8 cellular contexts compared by ENCODE assay signal in the genomic region with DNA sequence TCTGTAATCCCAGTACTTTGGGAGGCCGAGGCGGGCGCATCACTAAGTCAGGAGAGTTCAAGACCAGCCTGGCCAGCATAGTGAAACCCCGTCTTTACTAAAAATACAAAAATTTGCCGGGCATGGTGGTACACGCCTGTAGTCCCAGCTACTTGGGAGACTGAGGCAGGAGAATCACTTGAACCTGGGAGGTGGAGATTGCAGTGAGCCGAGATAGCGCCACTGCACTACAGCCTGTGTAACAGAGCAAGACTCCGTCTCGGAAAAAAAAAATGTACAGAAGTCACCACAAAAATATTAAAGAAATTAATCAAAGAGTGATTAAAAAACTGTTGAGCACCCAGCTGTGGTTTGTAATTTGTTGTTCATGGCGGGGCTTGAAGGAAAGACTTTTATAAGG. TPM values are rescaled to one million over a fixed set of nuclear protein-coding genes. Genes with fewer than 3 reads are reported as not detected.
DNase-seq lines count a peak whose midpoint lies in the region; ATAC-seq and TF ChIP-seq lines count a peak whose summit lies in the region.
"Not testable (repeated sequence)": the region's sequence is repeated elsewhere in the genome, so short reads cannot be mapped to it uniquely, and the experiment has no call there.

No MANE protein-coding gene starts in this region.

- CTCF ChIA-PET in CD8-positive, alpha-beta memory T cell (lab: Charles Lee) = interaction anchor here (1.1 to 1.5 kb wide), 2 partner anchors 22 to 245 kb away, joined by 3 to 4 read pairs; partner anchors contain the start of gene ZNF66

- H3K4me2 ChIP-seq in osteoblast (ENCODE audit: insufficient read depth, low read length) = peak overlapping the region; percentile 93

- peak overlapping the region; percentile 98 for H3K4me3 ChIP-seq in CD8-positive, alpha-beta memory T cell (ENCODE audit: low read length)
- H3K4me3 ChIP-seq in esophagus (ENCODE audit: low read depth in 1 of 2, low read length in 2 of 2) (peak overlapping the region; percentile 76 to 89), osteoblast (ENCODE audit: insufficient read depth, low read length) (peak overlapping the region; percentile 94), thymus (ENCODE audit: low read length) (peak overlapping the region; percentile 83)

- H3K27me3 ChIP-seq in CD8-positive, alpha-beta memory T cell (ENCODE audit: insufficient read depth, low read length, poor library complexity, severe bottlenecking); esophagus (ENCODE audit: control insufficient read depth in 1 of 2, insufficient read depth in 2 of 2, low read length in 2 of 2); osteoblast (ENCODE audit: insufficient read depth, low read length); thymus (ENCODE audit: control insufficient read depth, insufficient read depth): not testable (repeated sequence)

- peaks cover 52 to 62% (median 62%) of the 10 kb centered on the region in 3 donors for H3K4me1 Mint-ChIP-seq in CD8-positive, alpha-beta memory T cell
- peaks cover 24% of the 10 kb centered on the region for H3K4me1 Mint-ChIP-seq in T-helper 2 cell treated with Interferon-gamma antibody and Interleukin-4, amounts not matched to agents 5 μg/mL and 100 μg/mL, for 36 hours (ENCODE audit: low read depth)

- not testable (repeated sequence) for H3K27me3 Mint-ChIP-seq in CD8-positive, alpha-beta memory T cell; T-helper 2 cell treated with Interferon-gamma antibody and Interleukin-4, amounts not matched to agents 5 μg/mL and 100 μg/mL, for 36 hours (ENCODE audit: low read depth)

- H3K27ac Mint-ChIP-seq in CD8-positive, alpha-beta memory T cell = peak overlapping the region; percentile 97 to 100 (median 100)
- H3K27ac Mint-ChIP-seq in T-helper 2 cell treated with Interferon-gamma antibody and Interleukin-4, amounts not matched to agents 5 μg/mL and 100 μg/mL, for 36 hours = peak overlapping the region; percentile 98

- WGBS in esophagus, 2 donors = 5 to 6% methylated on average over 11 of the region's 11 CpGs
- 19% methylated on average over 11 of the region's 11 CpGs for WGBS in thymus

- peaks cover 28% of the 10 kb centered on the region for H3K4me1 ChIP-seq in CD8-positive, alpha-beta memory T cell (ENCODE audit: insufficient read depth, low read length)
- not testable (repeated sequence) for H3K4me1 ChIP-seq in esophagus (ENCODE audit: control insufficient read depth in 2 of 2, insufficient read depth in 2 of 2, low read length in 1 of 2); thymus (ENCODE audit: control insufficient read depth, insufficient read depth, low read length)
- H3K4me1 ChIP-seq in osteoblast (ENCODE audit: insufficient read depth, low read length) = peaks cover 24% of the 10 kb centered on the region

- H3K79me2 ChIP-seq in osteoblast (ENCODE audit: insufficient read depth, low read length) = peaks cover 39% of the 10 kb centered on the region

- H3K9me3 ChIP-seq in CD8-positive, alpha-beta memory T cell (ENCODE audit: low read length); esophagus (ENCODE audit: control insufficient read depth in 2 of 2, insufficient read depth in 1 of 2, low read depth in 1 of 2, low read length in 1 of 2); osteoblast (ENCODE audit: low read depth, low read length); thymus (ENCODE audit: control insufficient read depth): not testable (repeated sequence)
- peaks cover 10% of the 10 kb centered on the region for H3K9me3 ChIP-seq in KOPT-K1 (ENCODE audit: insufficient read depth, low read length, poor library complexity, severe bottlenecking)

- ATAC-seq in left colon = peak; percentile 7

- not testable (repeated sequence) for TF ChIP-seq CTCF in osteoblast (IDR thresholded peaks at IDR 0.05; ENCODE audit: extremely low read depth, low read depth, low read length)

- H3K4me3 Mint-ChIP-seq in CD8-positive, alpha-beta memory T cell = peak overlapping the region; percentile 99 to 100 (median 99)
- peak overlapping the region; percentile 100 for H3K4me3 Mint-ChIP-seq in T-helper 2 cell treated with Interferon-gamma antibody and Interleukin-4, amounts not matched to agents 5 μg/mL and 100 μg/mL, for 36 hours

- peak overlapping the region; percentile 99 for H2AFZ ChIP-seq in osteoblast (ENCODE audit: low read length)

- not testable (repeated sequence) for H4K20me1 ChIP-seq in osteoblast (ENCODE audit: insufficient read depth, low read length)

- H3K36me3 Mint-ChIP-seq in CD8-positive, alpha-beta memory T cell = peaks cover 11 to 53% (median 19%) of the 10 kb centered on the region in 3 donors
- H3K36me3 Mint-ChIP-seq in T-helper 2 cell treated with Interferon-gamma antibody and Interleukin-4, amounts not matched to agents 5 μg/mL and 100 μg/mL, for 36 hours (ENCODE audit: low read depth) = peaks cover 49% of the 10 kb centered on the region

- not testable (repeated sequence) for DNase-seq in CD8-positive, alpha-beta memory T cell; T-helper 2 cell treated with Interferon-gamma antibody and Interleukin-4, amounts not matched to agents 5 μg/mL and 100 μg/mL, for 36 hours (ENCODE audit: low spot score); left colon; osteoblast (ENCODE audit: insufficient read length, low spot score, missing footprints)
- peak; percentile 12 for DNase-seq in astrocyte of the hippocampus (ENCODE audit: low read depth, low spot score)

- not testable (repeated sequence) for H3K9me3 Mint-ChIP-seq in CD8-positive, alpha-beta memory T cell
- H3K9me3 Mint-ChIP-seq in T-helper 2 cell treated with Interferon-gamma antibody and Interleukin-4, amounts not matched to agents 5 μg/mL and 100 μg/mL, for 36 hours = peaks cover 15% of the 10 kb centered on the region

- intact Hi-C loops in left colon (cut with DNase I, micrococcal nuclease) = not testable (repeated sequence)

- POLR2A ChIA-PET in CD8-positive, alpha-beta memory T cell (lab: Charles Lee) = interaction anchor here (0.6 to 2.1 kb wide), 4 partner anchors 21 to 295 kb away, joined by 5 to 23 read pairs (median 8); partner anchors contain the start of genes ZNF431 and ZNF66

- peak overlapping the region; percentile 98 for H3K27ac ChIP-seq in CD8-positive, alpha-beta memory T cell (ENCODE audit: low read depth, low read length)
- H3K27ac ChIP-seq in KOPT-K1 (ENCODE audit: low read depth, low read length, poor library complexity, severe bottlenecking) = peak overlapping the region; percentile 87
- H3K27ac ChIP-seq in esophagus (ENCODE audit: low read depth in 2 of 2, low read length in 1 of 2) = peak overlapping the region; percentile 89 to 99
- H3K27ac ChIP-seq in osteoblast (ENCODE audit: low read depth, low read length) = peak overlapping the region; percentile 90
- H3K27ac ChIP-seq in thymus (ENCODE audit: low read depth) = peak overlapping the region; percentile 93

- H3K36me3 ChIP-seq in CD8-positive, alpha-beta memory T cell (ENCODE audit: insufficient read depth, low read length) = peaks cover 15% of the 10 kb centered on the region
- peaks cover 45% of the 10 kb centered on the region for H3K36me3 ChIP-seq in KOPT-K1 (ENCODE audit: insufficient read depth, low read length)
- not testable (repeated sequence) for H3K36me3 ChIP-seq in esophagus (ENCODE audit: control insufficient read depth in 2 of 2, insufficient read depth in 2 of 2, low read length in 1 of 2)
- peaks cover 13% of the 10 kb centered on the region for H3K36me3 ChIP-seq in osteoblast (ENCODE audit: insufficient read depth, low read length)
- peaks cover 22% of the 10 kb centered on the region for H3K36me3 ChIP-seq in thymus (ENCODE audit: control insufficient read depth, insufficient read depth)

RNA-seq across cellular contexts. Expression of gene ZNF430, which starts 0.8 kb away (rescaled TPM):
- 10 to 100 TPM; 18.7 to 20.5 TPM for total RNA-seq in CD8-positive, alpha-beta memory T cell
- 57.4 TPM for polyA plus RNA-seq in CD8-positive, alpha-beta memory T cell
- polyA plus RNA-seq in esophagus (1 to 10 TPM; 4.2 to 5.9 TPM), thymus (7.2 TPM)
- total RNA-seq in left colon (10 to 100 TPM in 1 of 2 donors, 1 to 10 TPM in 1; 8.8 to 10.3 TPM), osteoblast (11.9 and 14.1 TPM in 2 replicates)
